ENCODE assay signal across 8 cellular contexts in the genomic region with DNA sequence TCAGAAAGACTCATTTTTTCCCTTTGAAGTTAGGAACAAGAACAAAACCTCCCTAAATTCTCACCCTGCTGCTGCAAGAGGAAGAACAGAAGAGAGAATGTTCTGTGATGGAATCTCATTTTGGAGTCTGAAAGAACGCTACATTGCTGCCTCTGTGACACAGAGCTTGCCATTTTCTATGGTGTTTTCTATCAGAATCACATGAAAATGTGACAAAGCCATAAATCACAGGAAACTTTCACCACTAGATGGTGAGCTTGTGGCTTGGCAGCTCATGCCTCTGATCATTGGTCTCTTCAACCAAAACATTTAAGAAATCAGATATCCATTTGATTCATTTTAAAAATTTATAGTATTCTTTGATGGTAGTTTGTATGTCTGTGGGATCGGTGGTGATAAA.
DNase-seq lines count a peak whose midpoint lies in the region; ATAC-seq and TF ChIP-seq lines count a peak whose summit lies in the region.

No MANE protein-coding gene starts in this region.

- no peaks in the 10 kb centered on the region for H3K36me3 ChIP-seq in neural progenitor cell

- H3K4me1 Mint-ChIP-seq in endothelial cell (ENCODE audit: unreplicated experiment), result peaks cover 20% of the 10 kb centered on the region
- peaks cover 17% of the 10 kb centered on the region for H3K4me1 Mint-ChIP-seq in neural progenitor cell
- H3K4me1 Mint-ChIP-seq in stimulated activated effector memory CD8-positive, alpha-beta T cell treated with anti-CD3 and anti-CD28 coated beads, Interleukin-12 subunit alpha, Interleukin-12 subunit beta, amount 100 ng/mL, for 72 hours, result no peaks in the 10 kb centered on the region
- no peaks in the 10 kb centered on the region for H3K4me1 Mint-ChIP-seq in activated naive CD4-positive, alpha-beta T cell treated with anti-CD3 and anti-CD28 coated beads, Interleukin-2, amount 10 ng/mL, durations not matched to agents 7 days and 5 days

- H3K4me2 ChIP-seq in neural progenitor cell, result no peak overlapping the region

- H3K36me3 Mint-ChIP-seq in endothelial cell (ENCODE audit: low read depth, unreplicated experiment) (no peaks in the 10 kb centered on the region), neural progenitor cell (no peaks in the 10 kb centered on the region)
- no peaks in the 10 kb centered on the region for H3K36me3 Mint-ChIP-seq in stimulated activated effector memory CD8-positive, alpha-beta T cell treated with anti-CD3 and anti-CD28 coated beads, Interleukin-12 subunit alpha, Interleukin-12 subunit beta, amount 100 ng/mL, for 72 hours
- H3K36me3 Mint-ChIP-seq in activated naive CD4-positive, alpha-beta T cell treated with anti-CD3 and anti-CD28 coated beads, Interleukin-2, amount 10 ng/mL, durations not matched to agents 7 days and 5 days, result no peaks in the 10 kb centered on the region

- H3K9ac ChIP-seq in neural progenitor cell, result no peak overlapping the region

- H3K27me3 ChIP-seq in neural progenitor cell, result no peaks in the 10 kb centered on the region

- H2AFZ ChIP-seq in neural progenitor cell (replicated peaks), result peak overlapping the region; percentile 51

- H3K9me3 ChIP-seq in neural progenitor cell (ENCODE audit: low read depth), result no peaks in the 10 kb centered on the region

- no peak for ATAC-seq in stimulated activated effector memory CD8-positive, alpha-beta T cell treated with anti-CD3 and anti-CD28 coated beads, Interleukin-12 subunit alpha, Interleukin-12 subunit beta, amount 100 ng/mL, for 72 hours

- DNase-seq in GM13977 (ENCODE audit: low spot score) (peak; percentile 10), NCI-H1105 treated with DMSO at 0.1 percent for 48 hours (lab: John Stamatoyannopoulos, UW) (peak; percentile 33), endothelial cell (ENCODE audit: low spot score) (peak; percentile 7), neural progenitor cell (ENCODE audit: low spot score) (peak; percentile 49), GM10248 (ENCODE audit: extremely low spot score) (no peak), COLO668 (lab: John Stamatoyannopoulos, UW; ENCODE audit: unreplicated experiment) (no peak)
- no peak for DNase-seq in stimulated activated effector memory CD8-positive, alpha-beta T cell treated with anti-CD3 and anti-CD28 coated beads, Interleukin-12 subunit alpha, Interleukin-12 subunit beta, amount 100 ng/mL, for 72 hours (ENCODE audit: low spot score in 2 of 2)
- no peak for DNase-seq in activated naive CD4-positive, alpha-beta T cell treated with anti-CD3 and anti-CD28 coated beads, Interleukin-2, amount 10 ng/mL, durations not matched to agents 7 days and 5 days

- peaks cover 13% of the 10 kb centered on the region for H3K4me1 ChIP-seq in neural progenitor cell

- no peak overlapping the region for H3K27ac ChIP-seq in neural progenitor cell

- H3K4me3 Mint-ChIP-seq in endothelial cell (ENCODE audit: unreplicated experiment) (no peak overlapping the region), neural progenitor cell (no peak overlapping the region)
- H3K4me3 Mint-ChIP-seq in stimulated activated effector memory CD8-positive, alpha-beta T cell treated with anti-CD3 and anti-CD28 coated beads, Interleukin-12 subunit alpha, Interleukin-12 subunit beta, amount 100 ng/mL, for 72 hours, result no peak overlapping the region
- H3K4me3 Mint-ChIP-seq in activated naive CD4-positive, alpha-beta T cell treated with anti-CD3 and anti-CD28 coated beads, Interleukin-2, amount 10 ng/mL, durations not matched to agents 7 days and 5 days, result no peak overlapping the region

- POLR2A ChIA-PET in GM10248 (lab: Yijun Ruan, JAX), result no interaction called here

- H3K27me3 Mint-ChIP-seq in endothelial cell (ENCODE audit: unreplicated experiment), result no peaks in the 10 kb centered on the region
- peaks cover 5% of the 10 kb centered on the region for H3K27me3 Mint-ChIP-seq in neural progenitor cell (ENCODE audit: insufficient read depth, low read depth)
- H3K27me3 Mint-ChIP-seq in activated naive CD4-positive, alpha-beta T cell treated with anti-CD3 and anti-CD28 coated beads, Interleukin-2, amount 10 ng/mL, durations not matched to agents 7 days and 5 days, result no peaks in the 10 kb centered on the region

- H3K9me3 Mint-ChIP-seq in endothelial cell (ENCODE audit: unreplicated experiment) (no peaks in the 10 kb centered on the region), neural progenitor cell (no peaks in the 10 kb centered on the region)
- peaks cover 13% of the 10 kb centered on the region for H3K9me3 Mint-ChIP-seq in stimulated activated effector memory CD8-positive, alpha-beta T cell treated with anti-CD3 and anti-CD28 coated beads, Interleukin-12 subunit alpha, Interleukin-12 subunit beta, amount 100 ng/mL, for 72 hours
- no peaks in the 10 kb centered on the region for H3K9me3 Mint-ChIP-seq in activated naive CD4-positive, alpha-beta T cell treated with anti-CD3 and anti-CD28 coated beads, Interleukin-2, amount 10 ng/mL, durations not matched to agents 7 days and 5 days

- in situ Hi-C loops in GM13977 (cut with MboI; ENCODE audit: low pct_unique_long_range_greater_than_20kb, low sequenced_read_pairs, unreplicated experiment), result no loop called here

- peak; percentile 32 for TF ChIP-seq CTCF in GM13977 (IDR thresholded peaks at IDR 0.05; ENCODE audit: extremely low read depth, insufficient read depth, missing control alignments)
- TF ChIP-seq CTCF in endothelial cell (IDR thresholded peaks at IDR 0.05; ENCODE audit: unreplicated experiment), result peak; percentile 46
- TF ChIP-seq CTCF in neural progenitor cell (IDR thresholded peaks at IDR 0.05), result peak; percentile 73
- no peak for TF ChIP-seq CTCF in GM10248 (IDR thresholded peaks at IDR 0.05; ENCODE audit: control extremely low read depth, extremely low read depth, low read depth, missing control alignments)

- H3K4me3 ChIP-seq in neural progenitor cell, result no peak overlapping the region

- H4K20me1 ChIP-seq in neural progenitor cell (ENCODE audit: low read depth), result no peaks in the 10 kb centered on the region

- CTCF ChIA-PET in GM10248 (lab: Yijun Ruan, JAX), result interaction anchor here (0.9 to 1.5 kb wide), 4 partner anchors 11 to 564 kb away, joined by 3 to 4 read pairs (median 4); no protein-coding TSS in a partner anchor
- CTCF ChIA-PET in activated naive CD4-positive, alpha-beta T cell treated with anti-CD3 and anti-CD28 coated beads, Interleukin-2, amount 10 ng/mL, durations not matched to agents 7 days and 5 days (lab: Charles Lee), result no interaction called here

- H3F3A ChIP-seq in neural progenitor cell (ENCODE audit: low read depth), result peaks cover 5% of the 10 kb centered on the region

- H3K79me2 ChIP-seq in neural progenitor cell (ENCODE audit: low read depth), result no peaks in the 10 kb centered on the region

- H3K27ac Mint-ChIP-seq in endothelial cell (ENCODE audit: unreplicated experiment) (peak overlapping the region; percentile 88), neural progenitor cell (peak overlapping the region; percentile 57)
- H3K27ac Mint-ChIP-seq in stimulated activated effector memory CD8-positive, alpha-beta T cell treated with anti-CD3 and anti-CD28 coated beads, Interleukin-12 subunit alpha, Interleukin-12 subunit beta, amount 100 ng/mL, for 72 hours, result no peak overlapping the region
- no peak overlapping the region for H3K27ac Mint-ChIP-seq in activated naive CD4-positive, alpha-beta T cell treated with anti-CD3 and anti-CD28 coated beads, Interleukin-2, amount 10 ng/mL, durations not matched to agents 7 days and 5 days

Comparison
In these comparisons a context has a peak if more than half of its experiments do, and no peak if none do; other contexts are left out.
1. DNase-seq: peak in GM13977 (single experiment), NCI-H1105 treated with DMSO at 0.1 percent for 48 hours (single experiment), endothelial cell (single experiment) and neural progenitor cell (single experiment); none in stimulated activated effector memory CD8-positive, alpha-beta T cell treated with anti-CD3 and anti-CD28 coated beads, Interleukin-12 subunit alpha, Interleukin-12 subunit beta, amount 100 ng/mL, for 72 hours (0 of 2), GM10248 (single experiment), COLO668 (single experiment) and activated naive CD4-positive, alpha-beta T cell treated with anti-CD3 and anti-CD28 coated beads, Interleukin-2, amount 10 ng/mL, durations not matched to agents 7 days and 5 days (single experiment).
2. H3K27ac Mint-ChIP-seq: peak in endothelial cell (single experiment) and neural progenitor cell (single experiment); none in stimulated activated effector memory CD8-positive, alpha-beta T cell treated with anti-CD3 and anti-CD28 coated beads, Interleukin-12 subunit alpha, Interleukin-12 subunit beta, amount 100 ng/mL, for 72 hours (single experiment) and activated naive CD4-positive, alpha-beta T cell treated with anti-CD3 and anti-CD28 coated beads, Interleukin-2, amount 10 ng/mL, durations not matched to agents 7 days and 5 days (single experiment).